Comparison of ENCODE assay signal across 12 cellular contexts in genomic region chr3:8509961-8510360, GRCh38. TPM values are rescaled to one million over a fixed set of nuclear protein-coding genes. Genes with fewer than 3 reads are reported as not detected.
DNase-seq lines count a peak whose midpoint lies in the region; FAIRE-seq and TF ChIP-seq lines count a peak whose summit lies in the region.
"Had no signal": no experiment of that assay in that cellular context is flagged by ENCODE, and none has a peak within 500 bp of the region (broad histone marks: within the 10 kb centered on the region; RNA-seq: fewer than 3 reads in every experiment).

No MANE protein-coding gene starts in this region.

- TF ChIP-seq POLR2A in H54 (IDR thresholded peaks at IDR 0.05; ENCODE audit: low read depth, low read length) (no peak), adrenal gland (IDR thresholded peaks at IDR 0.05) (no peak)

- no peak overlapping the region for H3K4me3 ChIP-seq in adrenal gland
- H3K4me3 ChIP-seq in subcutaneous abdominal adipose tissue (ENCODE audit: low read depth in 1 of 5, low read length in 5 of 5) = no peak overlapping the region

- H3K27me3 ChIP-seq in adrenal gland = no peaks in the 10 kb centered on the region
- no peaks in the 10 kb centered on the region for H3K27me3 ChIP-seq in subcutaneous abdominal adipose tissue (ENCODE audit: control insufficient read depth in 5 of 5, insufficient read depth in 4 of 5, low read length in 5 of 5)

- no peak overlapping the region for H3K9ac ChIP-seq in subcutaneous abdominal adipose tissue (ENCODE audit: low read length in 5 of 5)
- H3K9ac ChIP-seq: parathyroid adenoma had no signal

- no peak for TF ChIP-seq CTCF in adrenal gland (IDR thresholded peaks at IDR 0.05)

- H3K36me3 ChIP-seq in adrenal gland (replicated peaks in 1 of 2) (no peaks in the 10 kb centered on the region), subcutaneous abdominal adipose tissue (ENCODE audit: control insufficient read depth in 5 of 5, insufficient read depth in 5 of 5, low read length in 5 of 5) (peaks cover 13 to 53% (median 37%) of the 10 kb centered on the region in 5 donors)

- FAIRE-seq in H54 (lab: Jason Lieb, UNC) = peak; percentile 93

- H3K9me3 ChIP-seq in adrenal gland (replicated peaks in 1 of 3) (no peaks in the 10 kb centered on the region), subcutaneous abdominal adipose tissue (ENCODE audit: control insufficient read depth in 5 of 5, low read length in 5 of 5) (no peaks in the 10 kb centered on the region)

- intact Hi-C loops in adrenal gland (cut with DNase I) = no loop called here

- H3K4me1 ChIP-seq in adrenal gland (replicated peaks in 1 of 2) = peaks cover 9 to 30% of the 10 kb centered on the region in 2 donors
- peaks cover 2 to 71% (median 53%) of the 10 kb centered on the region in 5 donors for H3K4me1 ChIP-seq in subcutaneous abdominal adipose tissue (ENCODE audit: control insufficient read depth in 5 of 5, insufficient read depth in 5 of 5, low read length in 5 of 5)

- whole genome bisulfite sequencing in adrenal gland, 4 donors = 43 to 62% (median 47%) methylated on average over 4 to 6 of the region's 6 CpGs

- H3K27ac ChIP-seq in adrenal gland = peak overlapping the region in 1 of 5 donors; percentile 50
- H3K27ac ChIP-seq in subcutaneous abdominal adipose tissue (ENCODE audit: low read depth, low read length) = peak overlapping the region; percentile 94
- H3K27ac ChIP-seq: HL-60, parathyroid adenoma had no signal

- DNase-seq in H54 (ENCODE audit: insufficient read length, low spot score) = peak; percentile 74
- DNase-seq in adrenal gland = peak; percentile 37 to 81 (median 60)
- peak; percentile 59 for DNase-seq in hepatic stellate cell (ENCODE audit: low spot score)
- no peak for DNase-seq in NCI-H1930 (lab: John Stamatoyannopoulos, UW)
- no peak for DNase-seq in NCI-H82 (lab: John Stamatoyannopoulos, UW)
- DNase-seq in GM19240 (ENCODE audit: insufficient read length, low spot score) = no peak
- DNase-seq in UCSD-AML1 (lab: John Stamatoyannopoulos, UW; ENCODE audit: unreplicated experiment) = no peak
- DNase-seq: activated naive CD8-positive, alpha-beta T cell treated with anti-CD3 and anti-CD28 coated beads, Interleukin-2, amount 10 ng/mL, durations not matched to agents 7 days and 5 days; NCI-H1092 treated with DMSO at 0.1 percent for 48 hours had no signal

RNA-seq across cellular contexts. Expression of gene LMCD1, which starts 8.3 kb away (rescaled TPM):
- 10 to 100 TPM in 6 of 8 donors, 1 to 10 TPM in 2; 4.8 to 26.5 (median 20.5) TPM for total RNA-seq in adrenal gland
- 10 to 100 TPM in 2 of 3 donors, 1 to 10 TPM in 1; 7.0 to 23.9 (median 10.4) TPM for polyA plus RNA-seq in adrenal gland

Comparison
In these comparisons a context has a peak if more than half of its experiments do, and no peak if none do; other contexts are left out.
1. DNase-seq: peak in H54 (single experiment), adrenal gland (7 of 7) and hepatic stellate cell (single experiment); none in NCI-H1930 (0 of 2), NCI-H82 (single experiment), GM19240 (single experiment) and UCSD-AML1 (single experiment).